In genomic region chr2:239002960-239003932, GRCh38 we compare ENCODE assay signal across 10 cellular contexts.
DNase-seq lines count a peak whose midpoint lies in the region; ATAC-seq, FAIRE-seq and TF ChIP-seq lines count a peak whose summit lies in the region.
"Had no signal": no experiment of that assay in that cellular context is flagged by ENCODE, and none has a peak within 500 bp of the region (broad histone marks: within the 10 kb centered on the region; RNA-seq: fewer than 3 reads in every experiment).

No MANE protein-coding gene starts in this region.

- H3K79me2 ChIP-seq in K562 (ENCODE audit: control insufficient read depth, insufficient read depth, low read length), result no peaks in the 10 kb centered on the region

- H3K9me3 ChIP-seq in K562 (replicated peaks; ENCODE audit: control insufficient read depth, insufficient read depth, low read depth, low read length) (no peaks in the 10 kb centered on the region), suprapubic skin (peaks cover 4% of the 10 kb centered on the region)

- H2AFZ ChIP-seq in K562 (ENCODE audit: low read depth, low read length), result no peak overlapping the region

- TF ChIP-seq POLR2A in K562 (conservative IDR thresholded peaks at IDR 0.05), result no peak
- no peak for TF ChIP-seq POLR2A in suprapubic skin (IDR thresholded peaks at IDR 0.05)

- H3K27ac ChIP-seq in K562 (ENCODE audit: extremely low read depth, low read depth, low read length) (no peak overlapping the region), suprapubic skin (peak overlapping the region; percentile 81)

- in situ Hi-C loops in K562 (cut with MboI), result no loop called here

- TF ChIP-seq EP300 in K562 (IDR thresholded peaks at IDR 0.05; ENCODE audit: low read length) (no peak), suprapubic skin (IDR thresholded peaks at IDR 0.05) (no peak)

- H3K9ac ChIP-seq in K562 (ENCODE audit: insufficient read depth in 1 of 2, low read depth in 2 of 2, low read length in 2 of 2), result 0 out of 4 replicates have a peak overlapping the region, but pooled peaks of 1 of the 2 experiments have one; percentile 26

- 6% methylated on average over 20 of the region's 27 CpGs for WGBS in K562 (ENCODE audit: insufficient coverage, low coverage, missing lambda C conversion rate)
- 48% methylated on average over 27 of the region's 27 CpGs for WGBS in suprapubic skin

- POLR2A ChIA-PET in K562 (lab: Yijun Ruan, JAX), result no interaction called here

- H4K20me1 ChIP-seq in K562 (replicated peaks; ENCODE audit: control insufficient read depth, insufficient read depth, low read length), result no peaks in the 10 kb centered on the region

- H3K4me3 ChIP-seq in K562 (no peak overlapping the region), suprapubic skin (peak overlapping the region; percentile 32)
- H3K4me3 ChIP-seq: smooth muscle cell had no signal

- no peak for TF ChIP-seq RAD21 in K562 (CRISPR knock-in tag; conservative IDR thresholded peaks at IDR 0.05 in 1 of 2, IDR thresholded peaks at IDR 0.05 in 1 of 2)

- H3K36me3 ChIP-seq in K562 (ENCODE audit: control insufficient read depth, insufficient read depth, low read length) (no peaks in the 10 kb centered on the region), suprapubic skin (no peaks in the 10 kb centered on the region)

- intact Hi-C loops in K562 (cut with micrococcal nuclease), result no loop called here

- H3K27me3 ChIP-seq in K562 (ENCODE audit: control insufficient read depth in 2 of 2, insufficient read depth in 2 of 2, low read length in 2 of 2), result peaks cover 11 to 67% of the 10 kb centered on the region in 2 experiments; a peak in 4 of 5 replicates
- peaks cover 27% of the 10 kb centered on the region for H3K27me3 ChIP-seq in suprapubic skin

- ATAC-seq in K562, result no peak
- ATAC-seq: activated T-cell treated with anti-CD3 and anti-CD28 coated beads, Interleukin-2, amount 50 U/mL, for 4 hours had no signal

- no TSS peak for BruUV-seq in K562 (replicated peaks; lab: Mats Ljungman, UMichigan)

- no peaks in the 10 kb centered on the region for H3K9me1 ChIP-seq in K562 (ENCODE audit: control insufficient read depth, insufficient read depth, low read length)

- no peak overlapping the region for H3K4me2 ChIP-seq in K562 (ENCODE audit: insufficient read depth, low read length)
- H3K4me2 ChIP-seq: smooth muscle cell had no signal

- no peak for FAIRE-seq in K562 (lab: Jason Lieb, UNC)

- DNase-seq in HT1080 (ENCODE audit: low read depth), result peak; percentile 17
- DNase-seq in K562 (ENCODE audit: extremely low read depth in 1 of 4, low spot score in 3 of 4), result no peak
- peak; percentile 86 for DNase-seq in hepatic stellate cell (ENCODE audit: low spot score)
- DNase-seq in suprapubic skin (ENCODE audit: low spot score in 2 of 2), result no peak
- no peak for DNase-seq in NCI-H2081 (lab: John Stamatoyannopoulos, UW)
- DNase-seq in kidney tubule cell (ENCODE audit: low spot score), result no peak
- DNase-seq in activated effector memory CD4-positive, alpha-beta T cell treated with anti-CD3 and anti-CD28 coated beads, Interleukin-2, amount 50 U/mL, for 16 hours, result no peak
- no peak for DNase-seq in LoVo (ENCODE audit: low spot score)
- DNase-seq: activated T-cell treated with anti-CD3 and anti-CD28 coated beads, Interleukin-2, amount 50 U/mL, for 4 hours had no signal

- TF ChIP-seq CTCF in K562 (IDR thresholded peaks at IDR 0.05 in 2 of 3, conservative IDR thresholded peaks at IDR 0.05 in 1 of 3; ENCODE audit: insufficient read depth in 2 of 3, low read depth in 1 of 3, low read length in 3 of 3) (peak in 2 of 3 experiments; percentile 10 to 13; a peak in 1 of 6 replicates), suprapubic skin (IDR thresholded peaks at IDR 0.05) (no peak)

- H3K4me1 ChIP-seq in K562 (replicated peaks in 1 of 2; ENCODE audit: control insufficient read depth in 2 of 2, insufficient read depth in 2 of 2, low read length in 2 of 2) (no peaks in the 10 kb centered on the region; a peak in 1 of 5 replicates), suprapubic skin (peaks cover 12% of the 10 kb centered on the region)

- CTCF ChIA-PET in K562 (lab: Yijun Ruan, JAX; ENCODE audit: low intra/inter-chr PET ratio), result no interaction called here

TF ChIP-seq in K562, 482 proteins besides CTCF, POLR2A, EP300 and RAD21:
- TF ChIP-seq SMAD4 (CRISPR knock-in tag; conservative IDR thresholded peaks at IDR 0.05), result no peak
- TF ChIP-seq E2F4 (CRISPR knock-in tag; IDR thresholded peaks at IDR 0.05; ENCODE audit: low read depth), result no peak
- no peak for TF ChIP-seq EP400 (IDR thresholded peaks at IDR 0.05)
- TF ChIP-seq CHD4 (IDR thresholded peaks at IDR 0.05; ENCODE audit: insufficient read depth, insufficient replicate concordance, low read depth, low read length, poor library complexity, severe bottlenecking), result no peak
- no peak for TF ChIP-seq SMARCC2 (IDR thresholded peaks at IDR 0.05; ENCODE audit: low read depth)
TF ChIP-seq in K562: peak in this region for 0.

Comparison
In these comparisons a context has a peak if more than half of its experiments do, and no peak if none do; other contexts are left out.
1. DNase-seq: peak in HT1080 (single experiment) and hepatic stellate cell (single experiment); none in K562 (0 of 4), suprapubic skin (0 of 2), NCI-H2081 (0 of 2), kidney tubule cell (single experiment), activated effector memory CD4-positive, alpha-beta T cell treated with anti-CD3 and anti-CD28 coated beads, Interleukin-2, amount 50 U/mL, for 16 hours (single experiment) and LoVo (single experiment).
2. CTCF ChIP-seq: peak in K562 (2 of 3); none in suprapubic skin (0 of 2).